27 cellular contexts compared by ENCODE assay signal in the genomic region with DNA sequence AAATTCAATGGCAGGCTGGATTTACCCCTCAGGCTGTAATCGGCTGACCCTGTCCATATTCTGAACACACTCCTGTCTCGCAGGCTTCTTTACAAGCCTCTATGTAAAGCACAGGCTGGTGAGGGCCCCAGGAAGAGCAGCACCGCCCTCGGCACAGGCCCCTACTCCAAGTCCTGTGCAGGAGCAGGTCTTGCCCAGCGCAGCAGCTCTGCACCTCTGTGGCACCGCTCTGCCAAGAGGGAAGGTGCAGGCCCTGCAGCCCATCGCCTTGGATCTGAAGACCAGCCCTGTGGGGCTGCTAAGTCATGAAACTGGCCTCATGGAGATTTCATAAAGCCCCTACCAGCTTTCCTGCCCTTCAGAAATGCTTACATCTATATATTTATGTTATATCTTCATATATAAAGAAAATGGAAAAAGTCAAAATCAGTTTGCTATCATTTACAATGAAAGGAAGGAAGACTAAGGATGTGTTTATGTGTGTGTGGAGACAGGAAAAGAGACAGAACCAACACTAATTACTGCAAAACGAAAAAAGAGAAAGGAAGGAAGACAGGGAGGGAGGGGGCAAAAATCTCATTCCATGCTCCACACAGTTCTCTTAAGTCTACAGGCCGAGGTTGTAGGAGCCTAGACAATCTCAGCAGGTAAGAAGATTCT. TPM values are rescaled to one million over a fixed set of nuclear protein-coding genes. Genes with fewer than 3 reads are reported as not detected.
"Had no signal": no experiment of that assay in that cellular context is flagged by ENCODE, and none has a peak within 500 bp of the region (broad histone marks: within the 10 kb centered on the region; RNA-seq: fewer than 3 reads in every experiment).

No MANE protein-coding gene starts in this region.

- H3K27ac ChIP-seq: heart right ventricle, neutrophil, pancreas, sigmoid colon, testis, tibial artery had no signal

- H3K4me3 ChIP-seq: esophagus squamous epithelium, heart right ventricle, lung, pancreas, sigmoid colon, testis, tibial artery, upper lobe of left lung had no signal

- H3K4me1 ChIP-seq: pancreas had no signal

- H3K36me3 ChIP-seq: neutrophil, pancreas, sigmoid colon had no signal

- FAIRE-seq: colon, islet of Langerhans, pancreas, urothelium cell line had no signal

- H3K9me3 ChIP-seq: esophagus squamous epithelium, heart right ventricle, neutrophil, pancreas, sigmoid colon, testis, tibial artery, upper lobe of left lung had no signal

- DNase-seq: dermis blood vessel endothelial cell; effector memory CD4-positive, alpha-beta T cell; erythroblast; esophagus squamous epithelium; foreskin melanocyte; glutamatergic neuron; heart right ventricle; hippocampal formation; left colon; left ventricle myocardium superior; natural killer cell; pancreas; sigmoid colon; stimulated activated CD4-positive, alpha-beta T cell treated with anti-CD3 and anti-CD28 coated beads, Interleukin-2, amount 100 ng/mL, for 24 hours; stimulated activated CD4-positive, alpha-beta T cell treated with anti-CD3 and anti-CD28 coated beads, Interleukin-4, amount 100 ng/mL, for 24 hours; stimulated activated naive CD4-positive, alpha-beta T cell treated with Interleukin-2 at 50 U/mL for 16 hours; substantia nigra; testis; tibial artery had no signal

- H3K27me3 ChIP-seq: heart right ventricle, pancreas, sigmoid colon, testis, upper lobe of left lung had no signal

RNA-seq across cellular contexts. Expression of a gene that starts 9.6 kb away (rescaled TPM):
- total RNA-seq: dermis blood vessel endothelial cell, pulmonary artery endothelial cell had no signal

RNA-seq across cellular contexts. Expression of a gene that starts 10.0 kb away (rescaled TPM):
- total RNA-seq: dermis blood vessel endothelial cell, pulmonary artery endothelial cell had no signal
- polyA plus RNA-seq: neural cell had no signal

RNA-seq across cellular contexts. Expression of a gene that starts 53.3 kb away (rescaled TPM):
- polyA plus RNA-seq: neural cell had no signal
